ENCODE assay signal across 8 cellular contexts in genomic region chr13:21033866-21034601, GRCh38. TPM values are rescaled to one million over a fixed set of nuclear protein-coding genes. Genes with fewer than 3 reads are reported as not detected.
DNase-seq lines count a peak whose midpoint lies in the region; ATAC-seq and TF ChIP-seq lines count a peak whose summit lies in the region.

No MANE protein-coding gene starts in this region.

- peak overlapping the region in 1 of 2 donors; percentile 78 for H3K27ac Mint-ChIP-seq in natural killer cell treated with Interleukin-12 subunit alpha and Interleukin-12 subunit beta and Interleukin-15 and Interleukin-18, amount 100 ng/mL, for 72 hours

- CTCF ChIA-PET in Panc1 (lab: Charles Lee), result no interaction called here

- intact Hi-C loops in Panc1 (cut with micrococcal nuclease; ENCODE audit: unreplicated experiment), result no loop called here
- intact Hi-C loops in esophagus squamous epithelium (cut with DNase I), result no loop called here

- no peaks in the 10 kb centered on the region for H3K9me3 ChIP-seq in Panc1 (ENCODE audit: control insufficient read depth, insufficient read depth, low read depth, low read length)
- H3K9me3 ChIP-seq in esophagus squamous epithelium, result no peaks in the 10 kb centered on the region
- H3K9me3 ChIP-seq in MM.1S (replicated peaks; ENCODE audit: insufficient read depth, low read length), result no peaks in the 10 kb centered on the region

- no peaks in the 10 kb centered on the region for H3K27me3 Mint-ChIP-seq in natural killer cell treated with Interleukin-12 subunit alpha and Interleukin-12 subunit beta and Interleukin-15 and Interleukin-18, amount 100 ng/mL, for 72 hours

- H3K4me1 Mint-ChIP-seq in natural killer cell treated with Interleukin-12 subunit alpha and Interleukin-12 subunit beta and Interleukin-15 and Interleukin-18, amount 100 ng/mL, for 72 hours (ENCODE audit: low read depth in 2 of 2), result peaks cover 37 to 51% of the 10 kb centered on the region in 2 donors

- no peak overlapping the region for H3K4me3 ChIP-seq in Panc1 (ENCODE audit: low read depth in 2 of 2, low read length in 2 of 2)
- no peak overlapping the region for H3K4me3 ChIP-seq in esophagus squamous epithelium
- no peak overlapping the region for H3K4me3 ChIP-seq in MM.1S (ENCODE audit: low read length)

- H3K4me3 Mint-ChIP-seq in natural killer cell treated with Interleukin-12 subunit alpha and Interleukin-12 subunit beta and Interleukin-15 and Interleukin-18, amount 100 ng/mL, for 72 hours, result peak overlapping the region; percentile 41

- no peak for TF ChIP-seq POLR2A in esophagus squamous epithelium (IDR thresholded peaks at IDR 0.05)

- BruUV-seq in Panc1 (replicated peaks; lab: Mats Ljungman, UMichigan), result no TSS peak

- WGBS in esophagus squamous epithelium, 2 donors, result 43 to 65% methylated on average over 5 to 8 of the region's 12 CpGs

- no peak overlapping the region for H3K4me2 ChIP-seq in MM.1S (ENCODE audit: low read depth, low read length)

- in situ Hi-C loops in Panc1 (cut with HindIII; ENCODE audit: low pct_unique_long_range_greater_than_20kb, low sequenced_read_pairs), result no loop called here

- TF ChIP-seq CTCF in Panc1 (IDR thresholded peaks at IDR 0.05), result no peak
- TF ChIP-seq CTCF in esophagus squamous epithelium (IDR thresholded peaks at IDR 0.05), result no peak
- no peak for TF ChIP-seq CTCF in MM.1S (IDR thresholded peaks at IDR 0.05; ENCODE audit: low read length)

- no peaks in the 10 kb centered on the region for H3K9me2 ChIP-seq in MM.1S (replicated peaks; ENCODE audit: insufficient read depth, low read length)

- no peak overlapping the region for H3K9ac ChIP-seq in MM.1S (ENCODE audit: low read length)

- H3K27ac ChIP-seq in Panc1 (ENCODE audit: low read length), result no peak overlapping the region
- peak overlapping the region; percentile 37 to 85 (median 84) for H3K27ac ChIP-seq in esophagus squamous epithelium
- H3K27ac ChIP-seq in MM.1S (ENCODE audit: low read length), result no peak overlapping the region

- H3K36me3 ChIP-seq in Panc1 (ENCODE audit: control insufficient read depth, insufficient read depth, low read length), result no peaks in the 10 kb centered on the region
- H3K36me3 ChIP-seq in esophagus squamous epithelium, result no peaks in the 10 kb centered on the region
- H3K36me3 ChIP-seq in MM.1S (replicated peaks; ENCODE audit: insufficient read depth, low read length), result no peaks in the 10 kb centered on the region

- H4K20me1 ChIP-seq in MM.1S (ENCODE audit: insufficient read depth, low read length), result no peaks in the 10 kb centered on the region

- no peaks in the 10 kb centered on the region for H3F3A ChIP-seq in MM.1S (ENCODE audit: insufficient read depth, low read length)

- POLR2A ChIA-PET in Panc1 (lab: Charles Lee), result no interaction called here

- H3K4me1 ChIP-seq in Panc1 (ENCODE audit: control insufficient read depth, insufficient read depth, low read length) (peaks cover 22% of the 10 kb centered on the region), esophagus squamous epithelium (peaks cover 10 to 65% (median 26%) of the 10 kb centered on the region in 3 donors), MM.1S (ENCODE audit: low read length) (no peaks in the 10 kb centered on the region)

- H3K79me2 ChIP-seq in MM.1S (ENCODE audit: low read length), result no peaks in the 10 kb centered on the region

- ATAC-seq in Panc1 (peak; percentile 78), HG02852 (IDR thresholded peaks at IDR 0.05; ENCODE audit: unreplicated experiment) (no peak)
- peak; percentile 66 to 80 for ATAC-seq in natural killer cell treated with Interleukin-12 subunit alpha and Interleukin-12 subunit beta and Interleukin-15 and Interleukin-18, amount 100 ng/mL, for 72 hours

- DNase-seq in AG08396 (ENCODE audit: low spot score) (peak; percentile 45), Panc1 (ENCODE audit: low read depth, low spot score) (no peak), esophagus squamous epithelium (lab: John Stamatoyannopoulos, UW) (no peak), OCI-M2 (lab: John Stamatoyannopoulos, UW; ENCODE audit: unreplicated experiment) (no peak), MM.1S (no peak)
- DNase-seq in natural killer cell treated with Interleukin-12 subunit alpha and Interleukin-12 subunit beta and Interleukin-15 and Interleukin-18, amount 100 ng/mL, for 72 hours (ENCODE audit: low spot score), result no peak
- no peak for DNase-seq in activated CD4-positive, CD25-positive, alpha-beta regulatory T cell treated with anti-CD3 and anti-CD28 coated beads, Interleukin-2, amount 50 U/mL, for 72 hours

- no peaks in the 10 kb centered on the region for H3K9me3 Mint-ChIP-seq in natural killer cell treated with Interleukin-12 subunit alpha and Interleukin-12 subunit beta and Interleukin-15 and Interleukin-18, amount 100 ng/mL, for 72 hours

- H3K27me3 ChIP-seq in Panc1 (ENCODE audit: control insufficient read depth, insufficient read depth, low read length) (no peaks in the 10 kb centered on the region), esophagus squamous epithelium (no peaks in the 10 kb centered on the region), MM.1S (replicated peaks; ENCODE audit: insufficient read depth, low read length) (no peaks in the 10 kb centered on the region)

- no peak overlapping the region for H2AFZ ChIP-seq in MM.1S (ENCODE audit: low read length)

- no peaks in the 10 kb centered on the region for H3K36me3 Mint-ChIP-seq in natural killer cell treated with Interleukin-12 subunit alpha and Interleukin-12 subunit beta and Interleukin-15 and Interleukin-18, amount 100 ng/mL, for 72 hours

RNA-seq across cellular contexts. Expression of gene LATS2, which starts 27.4 kb away (rescaled TPM):
- total RNA-seq in Panc1 (2021; ENCODE audit: unreplicated experiment) (24.5 TPM), esophagus squamous epithelium (10 to 100 TPM in 2 of 4 donors, 1 to 10 TPM in 2; 7.7 to 18.9 (median 10.7) TPM)
- polyA plus RNA-seq in Panc1 (2012; ENCODE audit: insufficient read length), result 11.9 TPM
- total RNA-seq in natural killer cell treated with Interleukin-12 subunit alpha and Interleukin-12 subunit beta and Interleukin-15 and Interleukin-18, amount 100 ng/mL, for 72 hours, result 10 to 100 TPM; 15.8 to 29.8 TPM

Comparison
In these comparisons a context has a peak if more than half of its experiments do, and no peak if none do; other contexts are left out.
1. H3K27ac ChIP-seq: peak in esophagus squamous epithelium (4 of 4); none in Panc1 (single experiment) and MM.1S (single experiment).